In the genomic region with DNA sequence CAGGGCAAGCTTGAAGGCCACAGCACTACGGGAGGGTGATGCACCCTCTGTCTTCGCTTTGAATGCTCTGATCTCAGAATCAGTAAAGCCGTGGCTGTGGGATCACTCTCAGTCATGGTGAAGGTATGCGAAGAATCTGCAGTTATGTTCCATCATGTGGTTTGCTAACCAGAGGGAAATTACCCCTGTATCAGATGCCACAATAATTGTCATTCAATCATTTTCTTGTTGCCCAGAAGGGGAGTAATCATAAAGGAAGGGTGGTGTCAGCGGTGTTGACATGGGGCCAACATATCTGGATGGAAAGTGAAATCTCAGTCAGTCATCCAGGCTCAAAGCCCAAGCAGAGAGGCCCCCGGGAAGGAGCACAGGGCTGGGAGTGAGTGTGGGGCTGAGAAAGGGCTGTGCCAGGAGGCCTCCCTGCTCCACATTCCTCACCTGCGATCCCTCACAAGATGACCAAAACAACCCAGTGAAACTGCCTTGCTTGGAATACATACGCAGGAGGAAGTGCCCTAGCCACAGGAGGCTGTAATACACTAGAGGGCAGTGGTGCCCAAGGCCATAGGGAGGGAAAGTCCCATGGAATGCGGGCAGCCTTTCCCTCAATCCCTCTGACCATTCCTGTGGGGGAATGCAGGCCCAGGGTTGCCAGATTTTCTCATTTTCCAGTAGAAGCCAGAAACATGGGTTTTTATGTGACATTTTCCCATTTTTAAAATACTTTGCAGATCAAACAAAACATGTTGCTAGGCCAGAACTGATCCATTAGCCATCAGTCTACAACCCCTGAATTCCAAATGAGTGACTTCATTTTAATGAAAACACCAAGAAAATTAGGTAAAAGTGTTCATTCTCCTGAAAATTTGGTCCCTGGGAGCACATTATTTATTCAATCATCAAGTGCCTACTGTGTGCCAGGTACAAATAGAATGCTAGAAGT, we compare ENCODE assay signal across 8 cellular contexts.
DNase-seq lines count a peak whose midpoint lies in the region; ATAC-seq and TF ChIP-seq lines count a peak whose summit lies in the region.

No MANE protein-coding gene starts in this region.

- H3K36me3 ChIP-seq in lower lobe of right lung: no peaks in the 10 kb centered on the region
- H3K36me3 ChIP-seq in CD4-positive, alpha-beta memory T cell (ENCODE audit: insufficient read depth, low read length): no peaks in the 10 kb centered on the region

- CTCF ChIA-PET in activated CD4-positive, alpha-beta T cell treated with anti-CD3 and anti-CD28 coated beads, Interleukin-2, amount 10 ng/mL, durations not matched to agents 7 days and 5 days (lab: Charles Lee): interaction anchor here (1.3 kb wide), 1 partner anchor 209 kb away, joined by 5 read pairs; no protein-coding TSS in a partner anchor
- CTCF ChIA-PET in CD4-positive, alpha-beta memory T cell (lab: Charles Lee; ENCODE audit: partially characterized antibody): no interaction called here

- TF ChIP-seq CTCF in choroid plexus epithelial cell (conservative IDR thresholded peaks at IDR 0.05; ENCODE audit: low read depth, low read length) (peak; percentile 68), lower lobe of right lung (IDR thresholded peaks at IDR 0.05) (peak; percentile 45)

- peak; percentile 22 for DNase-seq in activated CD4-positive, alpha-beta T cell treated with anti-CD3 and anti-CD28 coated beads for 48 hours
- no peak for DNase-seq in activated CD4-positive, alpha-beta T cell treated with anti-CD3 and anti-CD28 coated beads, Interleukin-2, amount 10 ng/mL, durations not matched to agents 7 days and 5 days
- peak; percentile 83 for DNase-seq in LoVo (ENCODE audit: low spot score)
- DNase-seq in choroid plexus epithelial cell (ENCODE audit: low read depth): peak; percentile 94
- no peak for DNase-seq in lower lobe of right lung
- DNase-seq in CD4-positive, alpha-beta memory T cell: no peak
- DNase-seq in activated T-helper 2 cell treated with anti-CD3 and anti-CD28 coated beads, Interferon-gamma antibody, Interleukin-2, Interleukin-4, amounts not matched to agents 10 μg/mL and 5 μg/mL and 100 μg/mL, durations not matched to agents 14 hours and 24 hours and 36 hours (ENCODE audit: low spot score): no peak
- no peak for DNase-seq in NAMALWA (ENCODE audit: low spot score)

- H3K4me1 ChIP-seq in lower lobe of right lung: peaks cover 13% of the 10 kb centered on the region
- H3K4me1 ChIP-seq in CD4-positive, alpha-beta memory T cell (ENCODE audit: insufficient read depth, low read length): no peaks in the 10 kb centered on the region

- no peaks in the 10 kb centered on the region for H3K4me1 Mint-ChIP-seq in activated CD4-positive, alpha-beta T cell treated with anti-CD3 and anti-CD28 coated beads, Interleukin-2, amount 10 ng/mL, durations not matched to agents 7 days and 5 days
- no peaks in the 10 kb centered on the region for H3K4me1 Mint-ChIP-seq in CD4-positive, alpha-beta memory T cell
- H3K4me1 Mint-ChIP-seq in activated T-helper 2 cell treated with anti-CD3 and anti-CD28 coated beads, Interferon-gamma antibody, Interleukin-2, Interleukin-4, amounts not matched to agents 10 μg/mL and 5 μg/mL and 100 μg/mL, durations not matched to agents 14 hours and 24 hours and 36 hours (ENCODE audit: low read depth): no peaks in the 10 kb centered on the region

- H3K27ac Mint-ChIP-seq in activated CD4-positive, alpha-beta T cell treated with anti-CD3 and anti-CD28 coated beads, Interleukin-2, amount 10 ng/mL, durations not matched to agents 7 days and 5 days: no peak overlapping the region
- H3K27ac Mint-ChIP-seq in CD4-positive, alpha-beta memory T cell: no peak overlapping the region
- no peak overlapping the region for H3K27ac Mint-ChIP-seq in activated T-helper 2 cell treated with anti-CD3 and anti-CD28 coated beads, Interferon-gamma antibody, Interleukin-2, Interleukin-4, amounts not matched to agents 10 μg/mL and 5 μg/mL and 100 μg/mL, durations not matched to agents 14 hours and 24 hours and 36 hours

- H3K4me3 Mint-ChIP-seq in activated CD4-positive, alpha-beta T cell treated with anti-CD3 and anti-CD28 coated beads, Interleukin-2, amount 10 ng/mL, durations not matched to agents 7 days and 5 days: no peak overlapping the region
- no peak overlapping the region for H3K4me3 Mint-ChIP-seq in CD4-positive, alpha-beta memory T cell
- H3K4me3 Mint-ChIP-seq in activated T-helper 2 cell treated with anti-CD3 and anti-CD28 coated beads, Interferon-gamma antibody, Interleukin-2, Interleukin-4, amounts not matched to agents 10 μg/mL and 5 μg/mL and 100 μg/mL, durations not matched to agents 14 hours and 24 hours and 36 hours (ENCODE audit: low read depth): no peak overlapping the region

- no peaks in the 10 kb centered on the region for H3K27me3 ChIP-seq in lower lobe of right lung (ENCODE audit: low read depth)
- no peaks in the 10 kb centered on the region for H3K27me3 ChIP-seq in CD4-positive, alpha-beta memory T cell (ENCODE audit: insufficient read depth, low read length)

- H3K27me3 Mint-ChIP-seq in activated CD4-positive, alpha-beta T cell treated with anti-CD3 and anti-CD28 coated beads, Interleukin-2, amount 10 ng/mL, durations not matched to agents 7 days and 5 days: peaks cover 5% of the 10 kb centered on the region
- H3K27me3 Mint-ChIP-seq in CD4-positive, alpha-beta memory T cell: peaks cover 6 to 19% of the 10 kb centered on the region in 2 donors
- no peaks in the 10 kb centered on the region for H3K27me3 Mint-ChIP-seq in activated T-helper 2 cell treated with anti-CD3 and anti-CD28 coated beads, Interferon-gamma antibody, Interleukin-2, Interleukin-4, amounts not matched to agents 10 μg/mL and 5 μg/mL and 100 μg/mL, durations not matched to agents 14 hours and 24 hours and 36 hours (ENCODE audit: low read depth)

- no peaks in the 10 kb centered on the region for H3K9me3 Mint-ChIP-seq in activated CD4-positive, alpha-beta T cell treated with anti-CD3 and anti-CD28 coated beads, Interleukin-2, amount 10 ng/mL, durations not matched to agents 7 days and 5 days
- H3K9me3 Mint-ChIP-seq in CD4-positive, alpha-beta memory T cell: peaks cover 0 to 4% (median 0%) of the 10 kb centered on the region in 8 donors
- no peaks in the 10 kb centered on the region for H3K9me3 Mint-ChIP-seq in activated T-helper 2 cell treated with anti-CD3 and anti-CD28 coated beads, Interferon-gamma antibody, Interleukin-2, Interleukin-4, amounts not matched to agents 10 μg/mL and 5 μg/mL and 100 μg/mL, durations not matched to agents 14 hours and 24 hours and 36 hours

- peak; percentile 57 to 67 for ATAC-seq in lower lobe of right lung

- H3K36me3 Mint-ChIP-seq in activated CD4-positive, alpha-beta T cell treated with anti-CD3 and anti-CD28 coated beads, Interleukin-2, amount 10 ng/mL, durations not matched to agents 7 days and 5 days (ENCODE audit: low read depth): no peaks in the 10 kb centered on the region
- H3K36me3 Mint-ChIP-seq in CD4-positive, alpha-beta memory T cell: no peaks in the 10 kb centered on the region
- no peaks in the 10 kb centered on the region for H3K36me3 Mint-ChIP-seq in activated T-helper 2 cell treated with anti-CD3 and anti-CD28 coated beads, Interferon-gamma antibody, Interleukin-2, Interleukin-4, amounts not matched to agents 10 μg/mL and 5 μg/mL and 100 μg/mL, durations not matched to agents 14 hours and 24 hours and 36 hours (ENCODE audit: low read depth)

- no peak overlapping the region for H3K27ac ChIP-seq in lower lobe of right lung
- no peak overlapping the region for H3K27ac ChIP-seq in CD4-positive, alpha-beta memory T cell (ENCODE audit: low read depth, low read length)

- intact Hi-C loops in lower lobe of right lung (cut with DNase I): no loop called here
- intact Hi-C loops in CD4-positive, alpha-beta memory T cell (cut with micrococcal nuclease): no loop called here
- intact Hi-C loops in activated T-helper 2 cell treated with anti-CD3 and anti-CD28 coated beads, Interferon-gamma antibody, Interleukin-2, Interleukin-4, amounts not matched to agents 10 μg/mL and 5 μg/mL and 100 μg/mL, durations not matched to agents 14 hours and 24 hours and 36 hours (cut with micrococcal nuclease): no loop called here

- H3K9me3 ChIP-seq in lower lobe of right lung: no peaks in the 10 kb centered on the region
- H3K9me3 ChIP-seq in CD4-positive, alpha-beta memory T cell (ENCODE audit: control insufficient read depth in 1 of 2, low read length in 2 of 2): no peaks in the 10 kb centered on the region

- POLR2A ChIA-PET in activated CD4-positive, alpha-beta T cell treated with anti-CD3 and anti-CD28 coated beads, Interleukin-2, amount 10 ng/mL, durations not matched to agents 7 days and 5 days (lab: Charles Lee): no interaction called here
- POLR2A ChIA-PET in CD4-positive, alpha-beta memory T cell (lab: Charles Lee; ENCODE audit: partially characterized antibody): no interaction called here

- no peak overlapping the region for H3K4me3 ChIP-seq in choroid plexus epithelial cell (ENCODE audit: low read depth, low read length)
- H3K4me3 ChIP-seq in lower lobe of right lung: no peak overlapping the region
- no peak overlapping the region for H3K4me3 ChIP-seq in CD4-positive, alpha-beta memory T cell (ENCODE audit: low read length in 2 of 2)

Comparison
In these comparisons a context has a peak if more than half of its experiments do, and no peak if none do; other contexts are left out.
1. DNase-seq: peak in activated CD4-positive, alpha-beta T cell treated with anti-CD3 and anti-CD28 coated beads for 48 hours (single experiment), LoVo (single experiment) and choroid plexus epithelial cell (single experiment); none in activated CD4-positive, alpha-beta T cell treated with anti-CD3 and anti-CD28 coated beads, Interleukin-2, amount 10 ng/mL, durations not matched to agents 7 days and 5 days (single experiment), lower lobe of right lung (single experiment), CD4-positive, alpha-beta memory T cell (0 of 5), activated T-helper 2 cell treated with anti-CD3 and anti-CD28 coated beads, Interferon-gamma antibody, Interleukin-2, Interleukin-4, amounts not matched to agents 10 μg/mL and 5 μg/mL and 100 μg/mL, durations not matched to agents 14 hours and 24 hours and 36 hours (single experiment) and NAMALWA (single experiment).